In the genomic region with DNA sequence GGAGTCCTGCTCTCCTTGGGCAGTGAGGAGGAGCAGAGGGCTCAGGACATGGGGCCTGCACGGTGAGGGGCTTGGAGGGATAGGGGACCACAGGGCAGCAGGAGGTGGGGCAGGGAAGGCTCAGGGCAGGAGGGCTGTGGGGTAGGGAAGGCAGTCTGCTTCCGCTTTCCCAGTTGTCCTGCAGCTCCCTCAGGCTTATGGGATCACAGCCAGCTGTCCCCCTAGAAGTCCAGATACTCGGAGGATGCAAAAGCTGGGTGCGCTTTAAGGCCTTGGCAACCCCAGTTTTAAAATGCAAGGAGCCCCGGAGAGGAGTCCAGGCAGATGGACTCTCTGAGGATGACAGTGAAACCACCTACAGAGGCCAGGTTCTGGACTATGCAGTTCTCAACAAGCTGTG, we compare ENCODE assay signal across 32 cellular contexts.
"Had no signal": no experiment of that assay in that cellular context is flagged by ENCODE, and none has a peak within 500 bp of the region (broad histone marks: within the 10 kb centered on the region; RNA-seq: fewer than 3 reads in every experiment).

No MANE protein-coding gene starts in this region.

- H3K27ac ChIP-seq: adrenal gland, body of pancreas, brain microvascular endothelial cell, breast epithelium, VCaP had no signal

- H3K27me3 ChIP-seq: adrenal gland, body of pancreas, brain microvascular endothelial cell had no signal

- ATAC-seq: activated CD8-positive, alpha-beta T cell treated with anti-CD3 and anti-CD28 coated beads for 36 hours; activated naive CD4-positive, alpha-beta T cell treated with anti-CD3 and anti-CD28 coated beads, Interleukin-2, amount 50 U/mL, for 72 hours; activated T-cell treated with anti-CD3 and anti-CD28 coated beads, Interleukin-2, amount 50 U/mL, for 72 hours; activated T-helper 17 cell treated with anti-CD3 and anti-CD28 coated beads, Interleukin-2, amount 50 U/mL, for 72 hours; body of pancreas had no signal

- H3K36me3 ChIP-seq: adrenal gland, brain microvascular endothelial cell, breast epithelium had no signal

- FAIRE-seq: astrocyte, TTC549 had no signal

- H3K4me1 ChIP-seq: breast epithelium had no signal

- DNase-seq: activated B cell treated with CpG ODN at 0.5 μM for 24 hours; activated CD4-positive, alpha-beta memory T cell treated with anti-CD3 and anti-CD28 coated beads for 36 hours; activated CD4-positive, alpha-beta T cell treated with anti-CD3 and anti-CD28 coated beads for 4 hours; activated CD4-positive, alpha-beta T cell treated with anti-CD3 and anti-CD28 coated beads, Interleukin-2, amount 10 ng/mL, durations not matched to agents 24 days and 14 days; activated CD4-positive, alpha-beta T cell treated with anti-CD3 and anti-CD28 coated beads, Interleukin-2, amount 50 U/mL, for 1 hour; activated CD4-positive, alpha-beta T cell treated with anti-CD3 and anti-CD28 coated beads, Interleukin-2, amount 50 U/mL, for 4 hours; activated CD4-positive, CD25-positive, alpha-beta regulatory T cell treated with anti-CD3 and anti-CD28 coated beads, Interleukin-2, amount 50 U/mL, for 72 hours; activated CD8-positive, alpha-beta memory T cell treated with anti-CD3 and anti-CD28 coated beads, Interleukin-2, amount 50 U/mL, for 4 hours; activated effector memory CD4-positive, alpha-beta T cell treated with anti-CD3 and anti-CD28 coated beads, Interleukin-2, amount 50 U/mL, for 16 hours; activated gamma-delta T cell treated with Interleukin-2 at 50 U/mL for 16 hours; activated naive CD4-positive, alpha-beta T cell; activated naive CD4-positive, alpha-beta T cell treated with anti-CD3 and anti-CD28 coated beads, Interleukin-2, amount 50 U/mL, for 16 hours; activated naive CD8-positive, alpha-beta T cell treated with anti-CD3 and anti-CD28 coated beads for 36 hours; activated T-cell treated with anti-CD3 and anti-CD28 coated beads for 4 hours; activated T-cell treated with anti-CD3 and anti-CD28 coated beads, Interleukin-2, amount 50 U/mL, for 1 hour; activated T-cell treated with anti-CD3 and anti-CD28 coated beads, Interleukin-2, amount 50 U/mL, for 4 hours; activated T-cell treated with anti-CD3 and anti-CD28 coated beads, Interleukin-2, amount 50 U/mL, for 72 hours; adrenal gland; amniotic stem cell; aorta; brain microvascular endothelial cell; central memory CD4-positive, alpha-beta T cell; T-helper 2 cell; T-helper 9 cell had no signal

- H3K9me3 ChIP-seq: adrenal gland, body of pancreas, breast epithelium had no signal

- H3K4me3 ChIP-seq: adrenal gland, body of pancreas, breast epithelium had no signal
